Comparison of ENCODE assay signal across 11 cellular contexts in the genomic region with DNA sequence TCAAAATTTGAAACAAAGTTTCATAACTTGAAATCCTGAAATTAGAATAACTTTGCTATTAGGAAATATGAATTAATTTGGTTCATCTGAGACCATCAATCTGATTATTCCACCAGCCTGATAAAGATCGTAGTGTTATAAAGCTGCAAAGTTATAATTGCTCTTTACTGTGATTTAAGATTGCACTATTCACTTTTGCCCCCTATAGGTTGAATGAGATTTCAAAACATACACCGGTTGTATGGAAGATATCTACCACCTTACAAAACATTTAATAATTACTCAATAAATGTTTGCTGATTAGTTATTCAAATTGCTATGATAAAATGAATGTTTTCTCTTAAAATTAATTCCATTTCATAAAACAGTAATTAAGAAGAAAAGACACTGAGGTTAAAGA. TPM values are rescaled to one million over a fixed set of nuclear protein-coding genes. Genes with fewer than 3 reads are reported as not detected.
DNase-seq lines count a peak whose midpoint lies in the region; ATAC-seq, FAIRE-seq and TF ChIP-seq lines count a peak whose summit lies in the region.
"Had no signal": no experiment of that assay in that cellular context is flagged by ENCODE, and none has a peak within 500 bp of the region (broad histone marks: within the 10 kb centered on the region; RNA-seq: fewer than 3 reads in every experiment).

No MANE protein-coding gene starts in this region.

- no peak for TF ChIP-seq EP300 in GM12878 (IDR thresholded peaks at IDR 0.05; ENCODE audit: borderline replicate concordance in 1 of 2, control insufficient read depth in 1 of 2, low read depth in 2 of 2, low read length in 2 of 2)

- POLR2A ChIA-PET in AG04450 (lab: Yijun Ruan, JAX) (no interaction called here), GM12878 (lab: Charles Lee) (no interaction called here)

- H3K9me3 ChIP-seq in AG04450 (ENCODE audit: control insufficient read depth, insufficient read depth, low read length) (no peaks in the 10 kb centered on the region), GM12878 (replicated peaks; ENCODE audit: control insufficient read depth, insufficient read depth, low read length) (no peaks in the 10 kb centered on the region), left lung (no peaks in the 10 kb centered on the region)
- H3K9me3 ChIP-seq: SJSA1 had no signal

- CTCF ChIA-PET in AG04450 (lab: Charles Lee) (interaction anchor here (0.8 to 8.8 kb wide), 10 partner anchors 9 to 377 kb away, joined by 3 to 213 read pairs (median 4); a partner anchor contains a TSS), GM12878 (lab: Yijun Ruan, JAX) (interaction anchor here (0.8 to 4.6 kb wide), 7 partner anchors 8 to 416 kb away, joined by 3 to 41 read pairs (median 4); a partner anchor contains a TSS)

- RAD21 ChIA-PET in GM12878 (lab: Charles Lee; ENCODE audit: unreplicated experiment) = interaction anchor here (2.0 kb wide), 1 partner anchor 304 kb away, joined by 10 read pairs; no protein-coding TSS in a partner anchor

- H3K27me3 ChIP-seq in AG04450 (ENCODE audit: control insufficient read depth, insufficient read depth, low read length) (no peaks in the 10 kb centered on the region), GM12878 (replicated peaks in 1 of 2; ENCODE audit: control insufficient read depth in 2 of 2, insufficient read depth in 2 of 2, low read length in 1 of 2) (no peaks in the 10 kb centered on the region), left lung (no peaks in the 10 kb centered on the region)
- H3K27me3 ChIP-seq: SJSA1 had no signal

- FAIRE-seq in GM12878 (lab: Jason Lieb, UNC) = no peak

- TF ChIP-seq RAD21 in GM12878 (IDR thresholded peaks at IDR 0.05; ENCODE audit: insufficient read depth, low read depth, low read length) = peak; percentile 12; the same call in 1 of the 2 replicates

- DNase-seq in AG04450 (ENCODE audit: low read depth, low spot score) (no peak), Kasumi-1 (lab: John Stamatoyannopoulos, UW) (peak; percentile 25 to 37), GM12878 (ENCODE audit: low read depth, low spot score) (no peak), left lung (no peak), DMS 273 treated with DMSO at 0.1 percent for 48 hours (lab: John Stamatoyannopoulos, UW) (no peak), D341Med (ENCODE audit: low spot score) (no peak)
- DNase-seq: mesendoderm, NCI-H187 had no signal

- ATAC-seq in GM12878 = no peak
- peak; percentile 63 for ATAC-seq in left lung
- no peak for ATAC-seq in GM18861 (IDR thresholded peaks at IDR 0.05; ENCODE audit: unreplicated experiment)
- ATAC-seq in GM18867 (IDR thresholded peaks at IDR 0.05; ENCODE audit: unreplicated experiment) = no peak

- H2AFZ ChIP-seq in GM12878 (ENCODE audit: control insufficient read depth, low read depth, low read length) = no peak overlapping the region

- in situ Hi-C loops in GM12878 (cut with MboI) = loop anchor here (5.0 kb wide), 1 partner anchor 303 kb away; no protein-coding TSS in a partner anchor

- H3K36me3 ChIP-seq in GM12878 (ENCODE audit: control insufficient read depth in 2 of 2, insufficient read depth in 2 of 2, low read length in 1 of 2) (peaks cover 0 to 3% of the 10 kb centered on the region in 2 experiments; a peak in 1 of 4 replicates), left lung (peaks cover 0 to 14% of the 10 kb centered on the region in 2 donors)
- H3K36me3 ChIP-seq: SJSA1 had no signal

- no peak overlapping the region for H3K4me2 ChIP-seq in GM12878 (ENCODE audit: control insufficient read depth, insufficient read depth)

- WGBS in GM12878 (ENCODE audit: insufficient coverage, insufficient replicate concordance, low lambda C conversion rate, missing lambda C conversion rate) = 50% methylated on average over 2 of the region's 2 CpGs

- SMC1A ChIA-PET in GM12878 (lab: Charles Lee; ENCODE audit: uncharacterized antibody, unreplicated experiment) = interaction anchor here (1.2 to 2.4 kb wide), 2 partner anchors 304 to 324 kb away, joined by 5 to 17 read pairs; no protein-coding TSS in a partner anchor

- intact Hi-C loops in GM12878 (cut with micrococcal nuclease; ENCODE audit: unreplicated experiment) (loop anchor here (5.0 kb wide), 1 partner anchor 523 kb away; no protein-coding TSS in a partner anchor), left lung (cut with DNase I) (loop anchor here in 1 of 2 donors (5.0 kb wide), 1 partner anchor 303 kb away; no protein-coding TSS in a partner anchor)

- H3K27ac ChIP-seq in AG04450 (ENCODE audit: low read depth, low read length) (no peak overlapping the region), GM12878 (ENCODE audit: control insufficient read depth, insufficient read depth) (no peak overlapping the region), left lung (no peak overlapping the region)
- H3K27ac ChIP-seq: SJSA1 had no signal

- no peak for TF ChIP-seq POLR2A in GM12878 (IDR thresholded peaks at IDR 0.05; ENCODE audit: low read depth, low read length)

- H4K20me1 ChIP-seq in GM12878 (ENCODE audit: control insufficient read depth, insufficient read depth) = no peaks in the 10 kb centered on the region

- no peaks in the 10 kb centered on the region for H3K4me1 ChIP-seq in GM12878 (ENCODE audit: control insufficient read depth, insufficient read depth, low read length)
- H3K4me1 ChIP-seq in left lung = no peaks in the 10 kb centered on the region
- H3K4me1 ChIP-seq: SJSA1 had no signal

- no TSS peak for BruUV-seq in GM12878 (replicated peaks; lab: Mats Ljungman, UMichigan)

- H3K4me3 ChIP-seq in AG04450 (ENCODE audit: low read depth, low read length) (no peak overlapping the region), GM12878 (no peak overlapping the region), left lung (no peak overlapping the region)
- H3K4me3 ChIP-seq: SJSA1 had no signal

- TF ChIP-seq CTCF in AG04450 (IDR thresholded peaks at IDR 0.05; ENCODE audit: low read depth, low read length) (peak; percentile 53), GM12878 (IDR thresholded peaks at IDR 0.05 in 2 of 3, conservative IDR thresholded peaks at IDR 0.05 in 1 of 3; ENCODE audit: control insufficient read depth in 2 of 3, extremely low read depth in 1 of 3, insufficient read depth in 1 of 3, low read depth in 3 of 3, low read length in 3 of 3) (peak in 1 of 3 experiments; percentile 17; a peak in 2 of 6 replicates), left lung (IDR thresholded peaks at IDR 0.05) (no peak)

- no peak overlapping the region for H3K9ac ChIP-seq in GM12878 (ENCODE audit: control insufficient read depth, insufficient read depth, low read length)

- no peaks in the 10 kb centered on the region for H3K79me2 ChIP-seq in GM12878 (ENCODE audit: control insufficient read depth, insufficient read depth, low read length)

TF ChIP-seq in GM12878, 131 proteins besides CTCF, POLR2A, EP300 and RAD21 (continues in another document):
- TF ChIP-seq RAD51 (IDR thresholded peaks at IDR 0.05) = no peak
- no peak for TF ChIP-seq MEF2B (IDR thresholded peaks at IDR 0.05; ENCODE audit: partially characterized antibody, poor library complexity, severe bottlenecking)
- TF ChIP-seq NR2F1 (conservative IDR thresholded peaks at IDR 0.05) = no peak
- TF ChIP-seq TCF7 (IDR thresholded peaks at IDR 0.05; ENCODE audit: borderline replicate concordance) = no peak

RNA-seq across cellular contexts. Expression of a gene that starts 26.1 kb away (rescaled TPM):
- polyA plus RNA-seq in AG04450 (2011; rRNA removed) (15.0 and 20.1 TPM in 2 replicates), GM12878 (2011; rRNA removed) (26.8 and 45.5 TPM in 2 replicates), GM12878 (2014; fragmentation: Illumina TruSeq; extraction: Trizol) (52.9 and 63.8 TPM in 2 replicates), GM12878 (2014; fragmentation: Nextera tagmentation; extraction: Ambion mirVana) (10 to 100 TPM; 85.4 to 87.1 TPM), GM12878 (2014; rRNA removed) (35.5 and 43.4 TPM in 2 replicates), GM12878 (2016; fragmentation: Nextera tagmentation; extraction: Ambion mirVana) (10 to 100 TPM; 52.6 to 59.4 TPM)
- 4.6 and 8.4 TPM in 2 replicates for polyA minus RNA-seq in AG04450 (2011; rRNA and poly(A)+ RNA removed)
- 5.5 and 5.9 TPM in 2 replicates for total RNA-seq in GM12878 (2013; cell fraction: nucleolus; rRNA removed)
- total RNA-seq in GM12878 (2014; rRNA removed) (34.7 and 40.1 TPM in 2 replicates), GM12878 (2014; rRNA removed; fragmentation: Illumina TruSeq; extraction: Trizol) (56.3 and 57.0 TPM in 2 replicates), GM12878 (2021) (40.7 and 40.8 TPM in 2 replicates), left lung (10 to 100 TPM; 26.4 to 33.4 TPM)
- 15.5 TPM for polyA plus RNA-seq in GM12878 (2011; ENCODE audit: low read depth)
- 10.4 and 10.6 TPM in 2 replicates for polyA plus RNA-seq in GM12878 (2011; cell fraction: cytosol; rRNA removed)
- 10.1 and 12.0 TPM in 2 replicates for polyA plus RNA-seq in GM12878 (2011; cell fraction: nucleus; rRNA removed)
- 27.0 and 28.1 TPM in 2 replicates for polyA plus RNA-seq in GM12878 (2012)
- 4.1 and 6.0 TPM in 2 replicates for polyA minus RNA-seq in GM12878 (2011; rRNA and poly(A)+ RNA removed)
- polyA minus RNA-seq in GM12878 (2011; cell fraction: cytosol; rRNA and poly(A)+ RNA removed) = 4.9 and 7.2 TPM in 2 replicates
- 1.8 and 2.3 TPM in 2 replicates for polyA minus RNA-seq in GM12878 (2011; cell fraction: nucleus; rRNA and poly(A)+ RNA removed)

RNA-seq across cellular contexts. Expression of a gene that starts 26.3 kb away (rescaled TPM):
- polyA plus RNA-seq in AG04450 (2011; rRNA removed) (49.6 and 68.8 TPM in 2 replicates), GM12878 (2011; rRNA removed) (32.7 and 44.5 TPM in 2 replicates), GM12878 (2014; fragmentation: Illumina TruSeq; extraction: Trizol) (28.7 and 31.5 TPM in 2 replicates), GM12878 (2014; fragmentation: Nextera tagmentation; extraction: Ambion mirVana) (10 to 100 TPM; 21.9 to 24.5 TPM), GM12878 (2014; rRNA removed) (13.2 and 14.5 TPM in 2 replicates), GM12878 (2016; fragmentation: Nextera tagmentation; extraction: Ambion mirVana) (10 to 100 TPM; 38.9 to 41.9 TPM)
- polyA minus RNA-seq in AG04450 (2011; rRNA and poly(A)+ RNA removed) = 51.2 and 53.4 TPM in 2 replicates
- 47.9 and 51.5 TPM in 2 replicates for total RNA-seq in GM12878 (2013; cell fraction: nucleolus; rRNA removed)
- total RNA-seq in GM12878 (2014; rRNA removed) (22.4 and 28.0 TPM in 2 replicates), GM12878 (2014; rRNA removed; fragmentation: Illumina TruSeq; extraction: Trizol) (27.6 and 29.8 TPM in 2 replicates), GM12878 (2021) (27.4 and 31.1 TPM in 2 replicates), left lung (10 to 100 TPM; 33.6 to 38.8 TPM)
- 11.6 TPM for polyA plus RNA-seq in GM12878 (2011; ENCODE audit: low read depth)
- polyA plus RNA-seq in GM12878 (2011; cell fraction: cytosol; rRNA removed) = 15.1 and 16.0 TPM in 2 replicates
- 10.1 and 13.1 TPM in 2 replicates for polyA plus RNA-seq in GM12878 (2011; cell fraction: nucleus; rRNA removed)
- polyA plus RNA-seq in GM12878 (2012) = 13.1 and 17.5 TPM in 2 replicates
- polyA minus RNA-seq in GM12878 (2011; rRNA and poly(A)+ RNA removed) = 21.8 and 22.2 TPM in 2 replicates
- polyA minus RNA-seq in GM12878 (2011; cell fraction: cytosol; rRNA and poly(A)+ RNA removed) = 6.9 and 10.9 TPM in 2 replicates
- 12.0 and 19.4 TPM in 2 replicates for polyA minus RNA-seq in GM12878 (2011; cell fraction: nucleus; rRNA and poly(A)+ RNA removed)

Comparison
In these comparisons a context has a peak if more than half of its experiments do, and no peak if none do; other contexts are left out.
1. DNase-seq: peak in Kasumi-1 (2 of 2); none in AG04450 (single experiment), GM12878 (single experiment), left lung (0 of 2), DMS 273 treated with DMSO at 0.1 percent for 48 hours (single experiment) and D341Med (single experiment).